9 cellular contexts compared by ENCODE assay signal in genomic region chr20:36297656-36298055, GRCh38.
"Had no signal": no experiment of that assay in that cellular context is flagged by ENCODE, and none has a peak within 500 bp of the region (broad histone marks: within the 10 kb centered on the region; RNA-seq: fewer than 3 reads in every experiment).

No MANE protein-coding gene starts in this region.

- H3K9me3 ChIP-seq: HAP-1 had no signal

- H3K9ac ChIP-seq: GM23248 had no signal

- H3K4me3 ChIP-seq: GM23248, HAP-1, K562 had no signal

- H3K27ac ChIP-seq: GM23248, HL-60 had no signal

- H3K4me1 ChIP-seq: HAP-1 had no signal

- H2AFZ ChIP-seq: GM23248 had no signal

- ATAC-seq: HCT116, K562 had no signal

- H3K36me3 ChIP-seq: HAP-1 had no signal

- DNase-seq: GM23248, GOT3, H7, HFFc6, IMR-90 had no signal
